Comparison of ENCODE assay signal across 24 cellular contexts in the genomic region with DNA sequence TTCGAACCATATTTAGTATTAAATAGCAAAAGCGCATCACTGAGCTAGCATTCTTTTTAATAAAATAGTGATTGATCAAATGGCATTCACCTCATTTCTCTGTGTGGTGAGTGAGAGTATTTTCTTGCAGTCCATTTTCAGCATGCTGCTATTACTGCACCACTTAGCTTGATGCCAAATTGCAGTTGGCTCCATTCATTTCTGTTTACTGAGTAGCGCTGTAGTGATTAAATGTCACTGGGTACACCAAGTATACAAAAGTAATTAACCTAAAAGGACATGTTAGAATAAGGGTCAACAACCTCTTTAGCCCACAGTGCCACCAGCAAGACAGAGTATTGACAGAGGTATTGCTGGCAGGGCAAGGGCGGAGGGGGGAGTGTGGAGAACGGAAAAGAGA.
DNase-seq lines count a peak whose midpoint lies in the region; ATAC-seq and TF ChIP-seq lines count a peak whose summit lies in the region.
"Had no signal": no experiment of that assay in that cellular context is flagged by ENCODE, and none has a peak within 500 bp of the region (broad histone marks: within the 10 kb centered on the region; RNA-seq: fewer than 3 reads in every experiment).

No MANE protein-coding gene starts in this region.

- H3K36me3 ChIP-seq in trophoblast cell (ENCODE audit: control insufficient read depth in 1 of 2, insufficient read depth in 2 of 2, low read length in 2 of 2) = peaks cover 0 to 2% of the 10 kb centered on the region in 2 experiments
- H3K36me3 ChIP-seq: prostate gland, stomach had no signal

- peak overlapping the region; percentile 36 for H4K8ac ChIP-seq in trophoblast cell (ENCODE audit: low read depth, low read length)

- peaks cover 51% of the 10 kb centered on the region for H3K36me3 Mint-ChIP-seq in HFFc6 (ENCODE audit: low read depth)
- H3K36me3 Mint-ChIP-seq: activated naive CD4-positive, alpha-beta T cell treated with anti-CD3 and anti-CD28 coated beads, Interleukin-2, amount 50 U/mL, for 72 hours had no signal

- H3K14ac ChIP-seq in trophoblast cell (ENCODE audit: low read length) = peak overlapping the region; percentile 49

- H3K79me1 ChIP-seq in trophoblast cell (ENCODE audit: low read length) = peaks cover 18% of the 10 kb centered on the region

- peak overlapping the region; percentile 63 for H3K27ac Mint-ChIP-seq in HFFc6

- H3K4me3 Mint-ChIP-seq in HFFc6 = 0 out of 2 replicates have a peak overlapping the region, but pooled peaks have one; percentile 39

- no peak for TF ChIP-seq CTCF in HFFc6 (IDR thresholded peaks at IDR 0.05)

- no peak overlapping the region for H3K4me3 ChIP-seq in trophoblast cell (ENCODE audit: low read depth, low read length)
- H3K4me3 ChIP-seq: prostate gland, SJCRH30, stomach had no signal

- H3K27me3 ChIP-seq in trophoblast cell (ENCODE audit: insufficient read depth, low read length) = no peaks in the 10 kb centered on the region
- H3K27me3 ChIP-seq: foreskin keratinocyte, SJCRH30, stomach had no signal

- no peaks in the 10 kb centered on the region for H3K79me2 ChIP-seq in trophoblast cell (ENCODE audit: control insufficient read depth, insufficient read depth, low read length, poor library complexity)

- H2AK5ac ChIP-seq in trophoblast cell (ENCODE audit: low read length) = no peak overlapping the region

- H3K9me3 Mint-ChIP-seq in HFFc6 = peaks cover 4% of the 10 kb centered on the region; the same call in 1 of the 2 replicates
- H3K9me3 Mint-ChIP-seq: naive thymus-derived CD8-positive, alpha-beta T cell had no signal

- H3K23ac ChIP-seq in trophoblast cell (ENCODE audit: low read length) = no peak overlapping the region

- H4K91ac ChIP-seq in trophoblast cell (ENCODE audit: low read depth, low read length) = peak overlapping the region; percentile 84

- no peak for ATAC-seq in SK-N-SH treated with all-trans-retinoic acid at 6 μM for 48 hours
- ATAC-seq: activated naive CD4-positive, alpha-beta T cell treated with anti-CD3 and anti-CD28 coated beads, Interleukin-2, amount 50 U/mL, for 72 hours; foreskin keratinocyte; naive thymus-derived CD8-positive, alpha-beta T cell had no signal

- H2AFZ ChIP-seq in trophoblast cell (ENCODE audit: insufficient read depth, low read length, poor library complexity) = no peak overlapping the region

- peaks cover 92% of the 10 kb centered on the region for H3K4me1 Mint-ChIP-seq in HFFc6 (ENCODE audit: low read depth)

- H2BK5ac ChIP-seq in trophoblast cell (ENCODE audit: low read depth, low read length, poor library complexity) = peak overlapping the region; percentile 83

- H3K27ac ChIP-seq in trophoblast cell (ENCODE audit: low read depth, low read length) = peak overlapping the region; percentile 88
- H3K27ac ChIP-seq: epithelial cell of prostate, foreskin keratinocyte, prostate gland, SJCRH30, stomach had no signal

- no CpG with 5 or more reads among the region's 5 CpGs for WGBS in trophoblast cell (ENCODE audit: extremely low coverage, insufficient coverage, insufficient read length)

- H3K9ac ChIP-seq in trophoblast cell (ENCODE audit: low read length) = no peak overlapping the region

- H2BK120ac ChIP-seq in trophoblast cell (ENCODE audit: insufficient read depth, low read length, poor library complexity) = peak overlapping the region; percentile 60

- H3K4me2 ChIP-seq in trophoblast cell (ENCODE audit: low read length) = peak overlapping the region; percentile 43

- H3K4me1 ChIP-seq in trophoblast cell (ENCODE audit: control insufficient read depth in 1 of 2, insufficient read depth in 2 of 2, low read length in 2 of 2) = peaks cover 24 to 40% of the 10 kb centered on the region in 2 experiments
- H3K4me1 ChIP-seq: foreskin keratinocyte, prostate gland had no signal

- peak overlapping the region; percentile 85 for H2BK12ac ChIP-seq in trophoblast cell (ENCODE audit: low read length)

- H3K4ac ChIP-seq in trophoblast cell (ENCODE audit: low read depth, low read length) = no peak overlapping the region

- H3K27me3 Mint-ChIP-seq in HFFc6 (ENCODE audit: insufficient read depth) = peaks cover 26% of the 10 kb centered on the region
- H3K27me3 Mint-ChIP-seq: naive thymus-derived CD8-positive, alpha-beta T cell had no signal

- no peak for DNase-seq in HFFc6
- DNase-seq in NCI-H2196 (lab: John Stamatoyannopoulos, UW; ENCODE audit: unreplicated experiment) = peak; percentile 58
- peak; percentile 39 for DNase-seq in cerebellar cortex (ENCODE audit: low spot score)
- DNase-seq in trophoblast cell = no peak
- DNase-seq in NCI-H345 treated with DMSO at 0.1 percent for 48 hours (lab: John Stamatoyannopoulos, UW; ENCODE audit: unreplicated experiment) = no peak
- no peak for DNase-seq in NCI-H2081 treated with DMSO at 0.1 percent for 48 hours (lab: John Stamatoyannopoulos, UW)
- no peak for DNase-seq in cortex of kidney (lab: John Stamatoyannopoulos, UW)
- DNase-seq: activated CD4-positive, CD25-positive, alpha-beta regulatory T cell; activated CD8-positive, alpha-beta memory T cell treated with anti-CD3 and anti-CD28 coated beads for 24 hours; activated T-cell treated with anti-CD3 and anti-CD28 coated beads, Interleukin-2, amount 50 U/mL, for 48 hours; AML-193; dermis blood vessel endothelial cell; foreskin keratinocyte; GOT3; naive thymus-derived CD8-positive, alpha-beta T cell; NCI-H187 treated with DMSO at 0.1 percent for 48 hours; NCI-H526 treated with DMSO at 0.1 percent for 48 hours; SJCRH30; stimulated activated CD4-positive, alpha-beta T cell treated with anti-CD3 and anti-CD28 coated beads, Interleukin-2, amount 100 ng/mL, for 48 hours; stomach had no signal

- H4K12ac ChIP-seq in trophoblast cell (ENCODE audit: low read depth, low read length) = no peak overlapping the region

- H3K18ac ChIP-seq in trophoblast cell (ENCODE audit: low read length) = peak overlapping the region; percentile 72

- no peaks in the 10 kb centered on the region for H3K9me3 ChIP-seq in trophoblast cell (ENCODE audit: insufficient read depth, low read depth, low read length)
- H3K9me3 ChIP-seq: prostate gland, SJCRH30, stomach had no signal

TF ChIP-seq in SK-N-SH treated with all-trans-retinoic acid at 6 μM for 48 hours, 23 proteins besides CTCF, POLR2A, EP300 and RAD21 (continues in another document):
- TF ChIP-seq, protein P1, sequence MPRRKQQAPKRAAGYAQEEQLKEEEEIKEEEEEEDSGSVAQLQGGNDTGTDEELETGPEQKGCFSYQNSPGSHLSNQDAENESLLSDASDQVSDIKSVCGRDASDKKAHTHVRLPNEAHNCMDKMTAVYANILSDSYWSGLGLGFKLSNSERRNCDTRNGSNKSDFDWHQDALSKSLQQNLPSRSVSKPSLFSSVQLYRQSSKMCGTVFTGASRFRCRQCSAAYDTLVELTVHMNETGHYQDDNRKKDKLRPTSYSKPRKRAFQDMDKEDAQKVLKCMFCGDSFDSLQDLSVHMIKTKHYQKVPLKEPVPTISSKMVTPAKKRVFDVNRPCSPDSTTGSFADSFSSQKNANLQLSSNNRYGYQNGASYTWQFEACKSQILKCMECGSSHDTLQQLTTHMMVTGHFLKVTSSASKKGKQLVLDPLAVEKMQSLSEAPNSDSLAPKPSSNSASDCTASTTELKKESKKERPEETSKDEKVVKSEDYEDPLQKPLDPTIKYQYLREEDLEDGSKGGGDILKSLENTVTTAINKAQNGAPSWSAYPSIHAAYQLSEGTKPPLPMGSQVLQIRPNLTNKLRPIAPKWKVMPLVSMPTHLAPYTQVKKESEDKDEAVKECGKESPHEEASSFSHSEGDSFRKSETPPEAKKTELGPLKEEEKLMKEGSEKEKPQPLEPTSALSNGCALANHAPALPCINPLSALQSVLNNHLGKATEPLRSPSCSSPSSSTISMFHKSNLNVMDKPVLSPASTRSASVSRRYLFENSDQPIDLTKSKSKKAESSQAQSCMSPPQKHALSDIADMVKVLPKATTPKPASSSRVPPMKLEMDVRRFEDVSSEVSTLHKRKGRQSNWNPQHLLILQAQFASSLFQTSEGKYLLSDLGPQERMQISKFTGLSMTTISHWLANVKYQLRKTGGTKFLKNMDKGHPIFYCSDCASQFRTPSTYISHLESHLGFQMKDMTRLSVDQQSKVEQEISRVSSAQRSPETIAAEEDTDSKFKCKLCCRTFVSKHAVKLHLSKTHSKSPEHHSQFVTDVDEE (CRISPR knock-in tag; IDR thresholded peaks at IDR 0.05) = no peak
- TF ChIP-seq ZNF70 (CRISPR knock-in tag; IDR thresholded peaks at IDR 0.05) (no peak), ZC3H10 (CRISPR knock-in tag; IDR thresholded peaks at IDR 0.05) (no peak), ZFP30 (CRISPR knock-in tag; IDR thresholded peaks at IDR 0.05) (no peak), ZFP3 (CRISPR knock-in tag; IDR thresholded peaks at IDR 0.05) (no peak), ARNTL (CRISPR knock-in tag; IDR thresholded peaks at IDR 0.05; ENCODE audit: borderline replicate concordance, low read depth) (no peak), TOX (CRISPR knock-in tag; IDR thresholded peaks at IDR 0.05; ENCODE audit: borderline replicate concordance) (no peak), GLIS3 (CRISPR knock-in tag; IDR thresholded peaks at IDR 0.05) (no peak), OSR1 (CRISPR knock-in tag; IDR thresholded peaks at IDR 0.05) (no peak)
- TF ChIP-seq, protein P2, sequence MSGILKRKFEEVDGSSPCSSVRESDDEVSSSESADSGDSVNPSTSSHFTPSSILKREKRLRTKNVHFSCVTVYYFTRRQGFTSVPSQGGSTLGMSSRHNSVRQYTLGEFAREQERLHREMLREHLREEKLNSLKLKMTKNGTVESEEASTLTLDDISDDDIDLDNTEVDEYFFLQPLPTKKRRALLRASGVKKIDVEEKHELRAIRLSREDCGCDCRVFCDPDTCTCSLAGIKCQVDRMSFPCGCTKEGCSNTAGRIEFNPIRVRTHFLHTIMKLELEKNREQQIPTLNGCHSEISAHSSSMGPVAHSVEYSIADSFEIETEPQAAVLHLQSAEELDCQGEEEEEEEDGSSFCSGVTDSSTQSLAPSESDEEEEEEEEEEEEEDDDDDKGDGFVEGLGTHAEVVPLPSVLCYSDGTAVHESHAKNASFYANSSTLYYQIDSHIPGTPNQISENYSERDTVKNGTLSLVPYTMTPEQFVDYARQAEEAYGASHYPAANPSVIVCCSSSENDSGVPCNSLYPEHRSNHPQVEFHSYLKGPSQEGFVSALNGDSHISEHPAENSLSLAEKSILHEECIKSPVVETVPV (CRISPR knock-in tag; IDR thresholded peaks at IDR 0.05) = no peak

Comparison
In these comparisons a context has a peak if more than half of its experiments do, and no peak if none do; other contexts are left out.
1. DNase-seq: peak in NCI-H2196 (single experiment) and cerebellar cortex (single experiment); none in HFFc6 (single experiment), trophoblast cell (0 of 2), NCI-H345 treated with DMSO at 0.1 percent for 48 hours (single experiment), NCI-H2081 treated with DMSO at 0.1 percent for 48 hours (single experiment) and cortex of kidney (single experiment).